17 cellular contexts compared by ENCODE assay signal in the genomic region with DNA sequence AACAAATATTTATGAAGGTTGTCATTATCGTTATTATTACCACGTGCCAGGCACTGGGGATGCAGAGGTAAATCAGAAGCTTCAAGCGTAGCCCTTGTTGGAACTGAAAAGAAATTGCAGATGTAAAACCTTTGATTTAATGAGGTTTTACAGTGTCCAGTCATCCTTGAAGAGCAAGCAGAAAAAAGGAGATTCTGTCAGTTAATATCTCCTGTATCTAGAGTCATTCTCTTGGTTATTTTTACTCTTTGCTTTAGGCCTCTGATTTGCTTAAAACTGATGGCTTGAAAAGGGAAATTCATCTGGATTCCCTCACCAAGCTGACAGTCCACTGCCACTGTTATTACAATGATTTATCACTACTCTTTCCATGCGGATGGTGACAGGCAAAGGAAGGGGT.
"Had no signal": no experiment of that assay in that cellular context is flagged by ENCODE, and none has a peak within 500 bp of the region (broad histone marks: within the 10 kb centered on the region; RNA-seq: fewer than 3 reads in every experiment).

No MANE protein-coding gene starts in this region.

- FAIRE-seq: colon, endothelial cell of umbilical vein, keratinocyte had no signal

- DNase-seq: erythroblast; foreskin keratinocyte; immature natural killer cell; left ventricle myocardium inferior; lower lobe of right lung; naive thymus-derived CD4-positive, alpha-beta T cell; posterior cingulate gyrus; stimulated activated CD4-positive, alpha-beta T cell treated with anti-CD3 and anti-CD28 coated beads, Interleukin-2, amount 100 ng/mL, for 48 hours; stimulated activated naive CD4-positive, alpha-beta T cell treated with Interleukin-2 at 50 U/mL for 16 hours; trophoblast cell had no signal

- H3K9me3 ChIP-seq: lower lobe of right lung, right atrium auricular region had no signal

- H3K4me3 Mint-ChIP-seq: dendritic cell treated with granulocyte-macrophage colony-stimulating factor and Interleukin-4, amounts not matched to agents 40 ng/mL and 50 ng/mL, for 4 days; immature natural killer cell; memory B cell; naive thymus-derived CD4-positive, alpha-beta T cell had no signal

- H3K9me3 Mint-ChIP-seq: dendritic cell treated with granulocyte-macrophage colony-stimulating factor and Interleukin-4, amounts not matched to agents 40 ng/mL and 50 ng/mL, for 4 days had no signal

- H3K36me3 Mint-ChIP-seq: immature natural killer cell; memory B cell; naive thymus-derived CD4-positive, alpha-beta T cell had no signal

- H3K27me3 ChIP-seq: foreskin keratinocyte, right atrium auricular region had no signal

- H3K36me3 ChIP-seq: left ventricle myocardium inferior, lower lobe of right lung, right atrium auricular region had no signal

- H3K4me1 ChIP-seq: foreskin keratinocyte, left ventricle myocardium inferior, lower lobe of right lung, right atrium auricular region had no signal

- ATAC-seq: foreskin keratinocyte; lower lobe of right lung; naive thymus-derived CD4-positive, alpha-beta T cell had no signal

- H3K4me2 ChIP-seq: smooth muscle cell had no signal

- H3K4me3 ChIP-seq: left ventricle myocardium inferior, lower lobe of right lung, right atrium auricular region, smooth muscle cell had no signal

- H3K4me1 Mint-ChIP-seq: memory B cell; naive thymus-derived CD4-positive, alpha-beta T cell had no signal

- H3K27ac Mint-ChIP-seq: dendritic cell treated with granulocyte-macrophage colony-stimulating factor and Interleukin-4, amounts not matched to agents 40 ng/mL and 50 ng/mL, for 4 days; immature natural killer cell; memory B cell; naive thymus-derived CD4-positive, alpha-beta T cell had no signal

- H3K27ac ChIP-seq: foreskin keratinocyte, left ventricle myocardium inferior, lower lobe of right lung, right atrium auricular region had no signal
